ENCODE assay signal across 16 cellular contexts in the genomic region with DNA sequence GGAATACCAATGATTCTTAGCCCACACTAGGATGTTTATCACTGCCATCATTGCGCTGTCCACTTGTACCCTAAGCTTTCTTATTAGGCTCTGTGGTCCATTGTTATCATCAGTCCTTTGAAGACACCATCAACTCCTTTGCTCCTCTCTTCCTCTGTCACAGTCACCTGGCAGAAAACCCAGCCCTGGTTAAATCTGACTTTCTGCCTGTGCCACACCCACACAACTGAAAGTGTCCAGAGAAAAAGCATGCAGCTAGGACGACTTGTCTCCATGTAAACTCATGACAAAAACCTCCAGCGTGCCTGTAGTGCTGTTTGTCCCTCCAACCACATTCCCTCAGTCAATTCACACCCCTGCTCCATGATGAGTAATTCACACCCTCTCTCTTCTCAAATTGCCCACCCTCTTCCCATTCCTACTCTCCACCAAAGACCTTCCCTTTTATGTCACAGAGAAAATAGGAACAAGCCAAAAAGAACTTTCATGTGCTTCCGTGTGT.
DNase-seq lines count a peak whose midpoint lies in the region; ATAC-seq and TF ChIP-seq lines count a peak whose summit lies in the region.
"Had no signal": no experiment of that assay in that cellular context is flagged by ENCODE, and none has a peak within 500 bp of the region (broad histone marks: within the 10 kb centered on the region; RNA-seq: fewer than 3 reads in every experiment).

No MANE protein-coding gene starts in this region.

- intact Hi-C loops in right cardiac atrium (cut with DNase I) (no loop called here), Right ventricle myocardium superior (cut with DNase I) (no loop called here), esophagus muscularis mucosa (cut with DNase I) (no loop called here)

- 52% methylated on average over 4 of the region's 4 CpGs for WGBS in right cardiac atrium
- 67% methylated on average over 4 of the region's 4 CpGs for WGBS in esophagus muscularis mucosa

- H3K27ac Mint-ChIP-seq in neural progenitor cell, result peak overlapping the region; percentile 36
- H3K27ac Mint-ChIP-seq: CD4-positive, alpha-beta T cell; H9 had no signal

- no peak for DNase-seq in right cardiac atrium
- no peak for DNase-seq in Right ventricle myocardium superior
- DNase-seq in esophagus muscularis mucosa (ENCODE audit: extremely low spot score), result peak; percentile 66
- DNase-seq in neural progenitor cell (ENCODE audit: low spot score), result no peak
- DNase-seq in superior temporal gyrus (ENCODE audit: extremely low spot score), result peak; percentile 32
- no peak for DNase-seq in OCI-M2 (lab: John Stamatoyannopoulos, UW; ENCODE audit: unreplicated experiment)
- DNase-seq: ACHN; C1 segment of cervical spinal cord; Calu3; CD4-positive, alpha-beta T cell; DMS 273 treated with DMSO at 0.1 percent for 48 hours; GOT3; H9 had no signal

- no peak for TF ChIP-seq POLR2A in esophagus muscularis mucosa (IDR thresholded peaks at IDR 0.05; ENCODE audit: low read depth)

- no peaks in the 10 kb centered on the region for H3K27me3 ChIP-seq in right cardiac atrium (ENCODE audit: control insufficient read depth, insufficient read depth)
- H3K27me3 ChIP-seq in esophagus muscularis mucosa, result no peaks in the 10 kb centered on the region
- H3K27me3 ChIP-seq in neural progenitor cell, result no peaks in the 10 kb centered on the region

- no peaks in the 10 kb centered on the region for H3K36me3 ChIP-seq in esophagus muscularis mucosa
- H3K36me3 ChIP-seq in neural progenitor cell, result no peaks in the 10 kb centered on the region

- H3F3A ChIP-seq in neural progenitor cell (ENCODE audit: low read depth), result no peaks in the 10 kb centered on the region

- no peaks in the 10 kb centered on the region for H3K9me3 Mint-ChIP-seq in neural progenitor cell
- H3K9me3 Mint-ChIP-seq: CD4-positive, alpha-beta T cell; H9 had no signal

- H3K9ac ChIP-seq in neural progenitor cell, result no peak overlapping the region

- H3K4me1 ChIP-seq in right cardiac atrium (ENCODE audit: control insufficient read depth, insufficient read depth, low read length) (no peaks in the 10 kb centered on the region), esophagus muscularis mucosa (peaks cover 0 to 23% (median 17%) of the 10 kb centered on the region in 4 donors), neural progenitor cell (no peaks in the 10 kb centered on the region)

- H3K4me2 ChIP-seq in neural progenitor cell, result no peak overlapping the region

- no peak for TF ChIP-seq EP300 in esophagus muscularis mucosa (IDR thresholded peaks at IDR 0.05)

- peaks cover 2% of the 10 kb centered on the region for H3K27me3 Mint-ChIP-seq in neural progenitor cell (ENCODE audit: insufficient read depth, low read depth)

- H3K27ac ChIP-seq in right cardiac atrium (ENCODE audit: low read length) (no peak overlapping the region), esophagus muscularis mucosa (replicated peaks in 1 of 4) (no peak overlapping the region), neural progenitor cell (no peak overlapping the region)

- ATAC-seq in right cardiac atrium (peak; percentile 26 to 32), Right ventricle myocardium superior (ENCODE audit: poor library complexity) (no peak), GM21717 (IDR thresholded peaks at IDR 0.05; ENCODE audit: unreplicated experiment) (no peak), GM21447 (IDR thresholded peaks at IDR 0.05; ENCODE audit: unreplicated experiment) (no peak)
- ATAC-seq: HepG2 had no signal

- H3K36me3 Mint-ChIP-seq in neural progenitor cell, result no peaks in the 10 kb centered on the region

- TF ChIP-seq CTCF in esophagus muscularis mucosa (IDR thresholded peaks at IDR 0.05) (no peak), neural progenitor cell (IDR thresholded peaks at IDR 0.05) (no peak)

- H3K9me3 ChIP-seq in right cardiac atrium (ENCODE audit: control insufficient read depth, low read length) (no peaks in the 10 kb centered on the region), esophagus muscularis mucosa (no peaks in the 10 kb centered on the region), neural progenitor cell (ENCODE audit: low read depth) (no peaks in the 10 kb centered on the region)

- no peak overlapping the region for H2AFZ ChIP-seq in neural progenitor cell (replicated peaks)

- no peaks in the 10 kb centered on the region for H3K4me1 Mint-ChIP-seq in neural progenitor cell
- H3K4me1 Mint-ChIP-seq: H9 had no signal

- H3K4me3 Mint-ChIP-seq in neural progenitor cell, result no peak overlapping the region
- H3K4me3 Mint-ChIP-seq: CD4-positive, alpha-beta T cell; H9 had no signal

- no peaks in the 10 kb centered on the region for H4K20me1 ChIP-seq in neural progenitor cell (ENCODE audit: low read depth)

- H3K4me3 ChIP-seq in right cardiac atrium (ENCODE audit: low read length) (no peak overlapping the region), esophagus muscularis mucosa (no peak overlapping the region), neural progenitor cell (no peak overlapping the region)

- no peaks in the 10 kb centered on the region for H3K79me2 ChIP-seq in neural progenitor cell (ENCODE audit: low read depth)

Comparison
In these comparisons a context has a peak if more than half of its experiments do, and no peak if none do; other contexts are left out.
1. ATAC-seq: peak in right cardiac atrium (2 of 2); none in Right ventricle myocardium superior (single experiment), GM21717 (single experiment) and GM21447 (single experiment).
2. DNase-seq: peak in esophagus muscularis mucosa (single experiment) and superior temporal gyrus (single experiment); none in right cardiac atrium (0 of 3), Right ventricle myocardium superior (single experiment), neural progenitor cell (single experiment) and OCI-M2 (single experiment).